Comparison of ENCODE assay signal across 9 cellular contexts in genomic region chr1:206725053-206725963, GRCh38. TPM values are rescaled to one million over a fixed set of nuclear protein-coding genes. Genes with fewer than 3 reads are reported as not detected.
DNase-seq lines count a peak whose midpoint lies in the region; ATAC-seq lines count a peak whose summit lies in the region.
"Had no signal": no experiment of that assay in that cellular context is flagged by ENCODE, and none has a peak within 500 bp of the region (broad histone marks: within the 10 kb centered on the region; RNA-seq: fewer than 3 reads in every experiment).

No MANE protein-coding gene starts in this region.

- no peaks in the 10 kb centered on the region for H3K27me3 ChIP-seq in CD4-positive, CD25-positive, alpha-beta regulatory T cell (ENCODE audit: control insufficient read depth, insufficient read depth, low read length)

- H3K4me1 Mint-ChIP-seq in CD4-positive, CD25-positive, alpha-beta regulatory T cell = peaks cover 20 to 57% (median 43%) of the 10 kb centered on the region in 4 donors
- peaks cover 47% of the 10 kb centered on the region for H3K4me1 Mint-ChIP-seq in activated naive CD8-positive, alpha-beta T cell treated with anti-CD3 and anti-CD28 coated beads for 36 hours

- H3K4me1 ChIP-seq in CD4-positive, CD25-positive, alpha-beta regulatory T cell (ENCODE audit: control insufficient read depth, insufficient read depth, low read length, poor library complexity, severe bottlenecking) = peaks cover 24% of the 10 kb centered on the region

- peak overlapping the region in 1 of 3 donors; percentile 79 for H3K27ac Mint-ChIP-seq in CD4-positive, CD25-positive, alpha-beta regulatory T cell
- peak overlapping the region; percentile 68 for H3K27ac Mint-ChIP-seq in activated naive CD8-positive, alpha-beta T cell treated with anti-CD3 and anti-CD28 coated beads for 36 hours

- no peaks in the 10 kb centered on the region for H3K9me3 ChIP-seq in CD4-positive, CD25-positive, alpha-beta regulatory T cell (ENCODE audit: control insufficient read depth in 2 of 2, low read length in 2 of 2)

- H3K9me3 Mint-ChIP-seq in CD4-positive, CD25-positive, alpha-beta regulatory T cell = no peaks in the 10 kb centered on the region
- H3K9me3 Mint-ChIP-seq in activated naive CD8-positive, alpha-beta T cell treated with anti-CD3 and anti-CD28 coated beads for 36 hours = no peaks in the 10 kb centered on the region

- DNase-seq in CD4-positive, CD25-positive, alpha-beta regulatory T cell = peak; percentile 20 to 72 (median 61)
- DNase-seq in HCEC 1CT (peak; percentile 61), RPMI8226 (peak; percentile 69), iris pigment epithelial cell (ENCODE audit: low read depth) (peak; percentile 54), 8988T (no peak), NCI-H128 (lab: John Stamatoyannopoulos, UW; ENCODE audit: unreplicated experiment) (no peak)
- peak; percentile 60 for DNase-seq in activated naive CD8-positive, alpha-beta T cell treated with anti-CD3 and anti-CD28 coated beads for 36 hours
- peak; percentile 45 for DNase-seq in stimulated activated CD8-positive, alpha-beta memory T cell treated with anti-CD3 and anti-CD28 coated beads, Interleukin-7, amount 100 ng/mL, for 24 hours (ENCODE audit: low read depth)

- H3K27ac ChIP-seq in CD4-positive, CD25-positive, alpha-beta regulatory T cell (ENCODE audit: insufficient read depth, low read length, poor library complexity, severe bottlenecking) = no peak overlapping the region

- peak overlapping the region in 1 of 4 donors; percentile 39 for H3K4me3 Mint-ChIP-seq in CD4-positive, CD25-positive, alpha-beta regulatory T cell
- no peak overlapping the region for H3K4me3 Mint-ChIP-seq in activated naive CD8-positive, alpha-beta T cell treated with anti-CD3 and anti-CD28 coated beads for 36 hours

- H3K36me3 Mint-ChIP-seq in CD4-positive, CD25-positive, alpha-beta regulatory T cell = peaks cover 7% of the 10 kb centered on the region
- peaks cover 1% of the 10 kb centered on the region for H3K36me3 Mint-ChIP-seq in activated naive CD8-positive, alpha-beta T cell treated with anti-CD3 and anti-CD28 coated beads for 36 hours

- peak in 1 of 2 donors; percentile 54 for ATAC-seq in CD4-positive, CD25-positive, alpha-beta regulatory T cell (ENCODE audit: low read depth in 2 of 2)

- peaks cover 17% of the 10 kb centered on the region for H3K36me3 ChIP-seq in CD4-positive, CD25-positive, alpha-beta regulatory T cell (ENCODE audit: control insufficient read depth, insufficient read depth, low read length)

- H3K27me3 Mint-ChIP-seq in CD4-positive, CD25-positive, alpha-beta regulatory T cell = no peaks in the 10 kb centered on the region
- no peaks in the 10 kb centered on the region for H3K27me3 Mint-ChIP-seq in activated naive CD8-positive, alpha-beta T cell treated with anti-CD3 and anti-CD28 coated beads for 36 hours

- no peak overlapping the region for H3K4me3 ChIP-seq in CD4-positive, CD25-positive, alpha-beta regulatory T cell (ENCODE audit: low read depth, low read length)

RNA-seq across cellular contexts. Expression of gene MAPKAPK2, which starts 40.6 kb away (rescaled TPM):
- total RNA-seq in CD4-positive, CD25-positive, alpha-beta regulatory T cell = 167 TPM
- 1 to 10 TPM; 2.4 to 3.8 (median 2.9) TPM for polyA plus RNA-seq in CD4-positive, CD25-positive, alpha-beta regulatory T cell
- 10 to 100 TPM; 53.5 to 57.8 TPM for total RNA-seq in activated naive CD8-positive, alpha-beta T cell treated with anti-CD3 and anti-CD28 coated beads for 36 hours

RNA-seq across cellular contexts. Expression of gene IL19, which starts 45.3 kb away (rescaled TPM):
- total RNA-seq in CD4-positive, CD25-positive, alpha-beta regulatory T cell = not detected
- polyA plus RNA-seq in CD4-positive, CD25-positive, alpha-beta regulatory T cell = not detected
- total RNA-seq in activated naive CD8-positive, alpha-beta T cell treated with anti-CD3 and anti-CD28 coated beads for 36 hours = not detected
- total RNA-seq: myocyte had no signal

RNA-seq across cellular contexts. Expression of gene IL10, which starts 47.0 kb away (rescaled TPM):
- total RNA-seq in CD4-positive, CD25-positive, alpha-beta regulatory T cell = 7.0 TPM
- polyA plus RNA-seq in CD4-positive, CD25-positive, alpha-beta regulatory T cell = 1 to 10 TPM in 2 of 4 donors, under 1 TPM in 2; 0.60 to 4.4 (median 2.0) TPM
- total RNA-seq in activated naive CD8-positive, alpha-beta T cell treated with anti-CD3 and anti-CD28 coated beads for 36 hours = not detected
- total RNA-seq: myocyte had no signal

Comparison
In these comparisons a context has a peak if more than half of its experiments do, and no peak if none do; other contexts are left out.
1. DNase-seq: peak in CD4-positive, CD25-positive, alpha-beta regulatory T cell (3 of 3), HCEC 1CT (single experiment), RPMI8226 (single experiment), activated naive CD8-positive, alpha-beta T cell treated with anti-CD3 and anti-CD28 coated beads for 36 hours (single experiment), iris pigment epithelial cell (single experiment) and stimulated activated CD8-positive, alpha-beta memory T cell treated with anti-CD3 and anti-CD28 coated beads, Interleukin-7, amount 100 ng/mL, for 24 hours (single experiment); none in 8988T (single experiment) and NCI-H128 (single experiment).